Comparison of ENCODE assay signal across 15 cellular contexts in the genomic region with DNA sequence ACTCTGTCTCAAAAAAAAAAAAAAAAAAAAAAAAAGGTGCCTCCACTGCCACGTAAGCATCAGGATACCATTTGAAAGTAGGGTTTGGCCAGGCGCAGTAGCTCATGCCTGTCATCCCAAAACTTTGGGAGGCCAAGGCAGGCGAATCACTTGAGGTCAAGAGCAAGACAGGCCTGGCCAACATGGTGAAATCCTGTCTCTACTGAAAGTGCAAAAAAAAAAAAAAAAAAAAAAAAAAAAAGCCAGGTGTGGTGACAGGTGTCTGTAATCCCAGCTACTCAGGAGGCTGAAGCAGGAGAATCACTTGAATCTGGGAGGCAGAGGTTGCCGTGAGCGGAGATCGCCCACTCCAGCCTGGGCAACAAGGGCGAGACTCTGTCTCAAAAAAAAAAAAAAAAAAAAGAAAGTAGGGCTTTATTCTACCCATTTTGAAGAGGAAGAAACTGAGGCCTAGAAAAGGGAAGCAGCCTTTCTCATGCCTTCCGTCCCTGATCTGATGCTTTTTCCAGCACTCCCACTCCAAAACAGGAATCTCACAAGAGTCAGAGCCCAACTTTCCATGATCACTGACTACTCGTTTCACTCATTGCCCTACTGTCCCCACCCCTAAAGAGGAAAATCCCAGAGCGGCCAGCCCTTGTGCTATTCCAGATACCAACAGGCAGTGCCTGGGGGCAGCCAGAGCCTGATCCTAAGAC. TPM values are rescaled to one million over a fixed set of nuclear protein-coding genes. Genes with fewer than 3 reads are reported as not detected.
A peak's percentile ranks its signal among the peaks of the same experiment; 100 is the strongest.
DNase-seq lines count a peak whose midpoint lies in the region; ATAC-seq and TF ChIP-seq lines count a peak whose summit lies in the region.
"Had no signal": no experiment of that assay in that cellular context is flagged by ENCODE, and none has a peak within 500 bp of the region (broad histone marks: within the 10 kb centered on the region; RNA-seq: fewer than 3 reads in every experiment).

No MANE protein-coding gene starts in this region.

- H2BK12ac ChIP-seq in mesenchymal stem cell (ENCODE audit: low read length in 2 of 2), result peak overlapping the region; percentile 0 to 8

- peak overlapping the region; percentile 81 for H3K27ac Mint-ChIP-seq in activated naive CD4-positive, alpha-beta T cell treated with anti-CD3 and anti-CD28 coated beads, Interleukin-2, amount 50 U/mL, for 24 hours
- no peak overlapping the region for H3K27ac Mint-ChIP-seq in activated naive CD4-positive, alpha-beta T cell treated with anti-CD3 and anti-CD28 coated beads for 36 hours
- peak overlapping the region; percentile 58 for H3K27ac Mint-ChIP-seq in activated CD8-positive, alpha-beta T cell treated with anti-CD3 and anti-CD28 coated beads for 36 hours

- no peak overlapping the region for H4K8ac ChIP-seq in mesenchymal stem cell (ENCODE audit: low read length)

- H3K9ac ChIP-seq in mesenchymal stem cell (ENCODE audit: low read length) (no peak overlapping the region), PC-3 (ENCODE audit: low read length) (no peak overlapping the region)

- H3F3A ChIP-seq in PC-3 (ENCODE audit: low read length, unreplicated experiment), result no peaks in the 10 kb centered on the region

- no peak overlapping the region for H3K27ac ChIP-seq in mesenchymal stem cell (ENCODE audit: low read length, poor library complexity, severe bottlenecking)
- H3K27ac ChIP-seq in upper lobe of left lung, result peak overlapping the region; percentile 31 to 87 (median 75)
- no peak overlapping the region for H3K27ac ChIP-seq in PC-3 (ENCODE audit: low read length)

- H2AFZ ChIP-seq in mesenchymal stem cell (ENCODE audit: low read depth, low read length) (no peak overlapping the region), PC-3 (ENCODE audit: low read length) (no peak overlapping the region)

- POLR2A ChIA-PET in activated CD8-positive, alpha-beta T cell treated with anti-CD3 and anti-CD28 coated beads for 36 hours (lab: Charles Lee), result interaction anchor here (1.9 to 4.9 kb wide), 3 partner anchors 10 to 38 kb away, joined by 7 to 25 read pairs (median 23); partner anchors contain the start of genes CLTA and GLIPR2
- POLR2A ChIA-PET in PC-3 (lab: Charles Lee; ENCODE audit: unreplicated experiment), result no interaction called here

- no peak overlapping the region for H2BK120ac ChIP-seq in mesenchymal stem cell (ENCODE audit: low read depth, low read length)

- H2BK15ac ChIP-seq in mesenchymal stem cell (ENCODE audit: low read depth, poor library complexity, severe bottlenecking), result no peak overlapping the region

- no peaks in the 10 kb centered on the region for H3K27me3 ChIP-seq in mesenchymal stem cell (ENCODE audit: control insufficient read depth in 1 of 2, insufficient read depth in 1 of 2, low read length in 2 of 2)
- H3K27me3 ChIP-seq in upper lobe of left lung, result no peaks in the 10 kb centered on the region
- no peaks in the 10 kb centered on the region for H3K27me3 ChIP-seq in PC-3 (ENCODE audit: low read length)
- H3K27me3 ChIP-seq: heart left ventricle, MG63, tibial nerve had no signal

- no peaks in the 10 kb centered on the region for H3K9me3 Mint-ChIP-seq in activated naive CD4-positive, alpha-beta T cell treated with anti-CD3 and anti-CD28 coated beads, Interleukin-2, amount 50 U/mL, for 24 hours
- no peaks in the 10 kb centered on the region for H3K9me3 Mint-ChIP-seq in activated naive CD4-positive, alpha-beta T cell treated with anti-CD3 and anti-CD28 coated beads for 36 hours
- no peaks in the 10 kb centered on the region for H3K9me3 Mint-ChIP-seq in activated CD8-positive, alpha-beta T cell treated with anti-CD3 and anti-CD28 coated beads for 36 hours

- CTCF ChIA-PET in activated naive CD4-positive, alpha-beta T cell treated with anti-CD3 and anti-CD28 coated beads for 36 hours (lab: Charles Lee), result interaction anchor here (0.7 to 3.0 kb wide), 3 partner anchors 15 to 1523 kb away, joined by 3 to 20 read pairs (median 10); no protein-coding TSS in a partner anchor
- CTCF ChIA-PET in activated CD8-positive, alpha-beta T cell treated with anti-CD3 and anti-CD28 coated beads for 36 hours (lab: Charles Lee), result interaction anchor here (1.2 to 2.1 kb wide), 5 partner anchors 11 to 144 kb away, joined by 3 to 16 read pairs (median 3); partner anchors contain the start of gene CLTA
- CTCF ChIA-PET in PC-3 (lab: Charles Lee), result no interaction called here

- no peak overlapping the region for H4K91ac ChIP-seq in mesenchymal stem cell (ENCODE audit: low read length)

- H3K4me1 Mint-ChIP-seq in activated naive CD4-positive, alpha-beta T cell treated with anti-CD3 and anti-CD28 coated beads, Interleukin-2, amount 50 U/mL, for 24 hours, result peaks cover 57% of the 10 kb centered on the region
- peaks cover 59% of the 10 kb centered on the region for H3K4me1 Mint-ChIP-seq in activated naive CD4-positive, alpha-beta T cell treated with anti-CD3 and anti-CD28 coated beads for 36 hours (ENCODE audit: low read depth)
- peaks cover 54% of the 10 kb centered on the region for H3K4me1 Mint-ChIP-seq in activated CD8-positive, alpha-beta T cell treated with anti-CD3 and anti-CD28 coated beads for 36 hours (ENCODE audit: low read depth)

- no peak overlapping the region for H3K23ac ChIP-seq in mesenchymal stem cell (ENCODE audit: low read length in 2 of 2)

- H2BK5ac ChIP-seq in mesenchymal stem cell (ENCODE audit: low read depth, low read length, poor library complexity, severe bottlenecking), result no peak overlapping the region

- no peak overlapping the region for H3K4me3 Mint-ChIP-seq in activated naive CD4-positive, alpha-beta T cell treated with anti-CD3 and anti-CD28 coated beads, Interleukin-2, amount 50 U/mL, for 24 hours
- no peak overlapping the region for H3K4me3 Mint-ChIP-seq in activated naive CD4-positive, alpha-beta T cell treated with anti-CD3 and anti-CD28 coated beads for 36 hours
- H3K4me3 Mint-ChIP-seq in activated CD8-positive, alpha-beta T cell treated with anti-CD3 and anti-CD28 coated beads for 36 hours, result no peak overlapping the region

- H3K9me3 ChIP-seq in mesenchymal stem cell (ENCODE audit: control insufficient read depth, low read length), result peaks cover 3% of the 10 kb centered on the region
- H3K9me3 ChIP-seq in upper lobe of left lung, result peaks cover 0 to 3% (median 0%) of the 10 kb centered on the region in 4 donors
- H3K9me3 ChIP-seq in PC-3 (ENCODE audit: low read length), result no peaks in the 10 kb centered on the region
- H3K9me3 ChIP-seq: tibial nerve had no signal

- H3K36me3 Mint-ChIP-seq in activated naive CD4-positive, alpha-beta T cell treated with anti-CD3 and anti-CD28 coated beads, Interleukin-2, amount 50 U/mL, for 24 hours, result peaks cover 5% of the 10 kb centered on the region
- peaks cover 4% of the 10 kb centered on the region for H3K36me3 Mint-ChIP-seq in activated naive CD4-positive, alpha-beta T cell treated with anti-CD3 and anti-CD28 coated beads for 36 hours (ENCODE audit: low read depth)
- H3K36me3 Mint-ChIP-seq in activated CD8-positive, alpha-beta T cell treated with anti-CD3 and anti-CD28 coated beads for 36 hours (ENCODE audit: low read depth), result peaks cover 12% of the 10 kb centered on the region

- peak overlapping the region in 1 of 2 experiments; percentile 0 for H3K18ac ChIP-seq in mesenchymal stem cell (ENCODE audit: low read depth in 1 of 2, low read length in 2 of 2)

- H3K79me1 ChIP-seq in mesenchymal stem cell (replicated peaks; ENCODE audit: low read length, poor library complexity, severe bottlenecking), result peaks cover 2% of the 10 kb centered on the region

- no peak for TF ChIP-seq POLR2A in upper lobe of left lung (IDR thresholded peaks at IDR 0.05)

- no peak for TF ChIP-seq CTCF in activated CD8-positive, alpha-beta T cell treated with anti-CD3 and anti-CD28 coated beads for 36 hours (IDR thresholded peaks at IDR 0.05)
- TF ChIP-seq CTCF in upper lobe of left lung (IDR thresholded peaks at IDR 0.05) (no peak), PC-3 (conservative IDR thresholded peaks at IDR 0.05; ENCODE audit: low read depth, low read length) (no peak)

- H3K36me3 ChIP-seq in mesenchymal stem cell (ENCODE audit: control insufficient read depth in 1 of 2, insufficient read depth in 2 of 2, low read depth in 1 of 2, low read length in 2 of 2) (peaks cover 10 to 25% of the 10 kb centered on the region in 2 experiments), upper lobe of left lung (peaks cover 0 to 5% (median 2%) of the 10 kb centered on the region in 4 donors), PC-3 (ENCODE audit: low read depth, low read length) (peaks cover 2% of the 10 kb centered on the region; the same call in 1 of the 2 replicates)
- H3K36me3 ChIP-seq: MG63 had no signal

- H3K4me3 ChIP-seq in mesenchymal stem cell (ENCODE audit: insufficient read depth in 1 of 2, low read depth in 1 of 2, low read length in 2 of 2) (no peak overlapping the region), upper lobe of left lung (no peak overlapping the region), PC-3 (ENCODE audit: low read length) (no peak overlapping the region)
- H3K4me3 ChIP-seq: lung, MG63, tibial nerve had no signal

- H3K4me1 ChIP-seq in mesenchymal stem cell (ENCODE audit: control insufficient read depth, insufficient read depth, low read depth, low read length) (peaks cover 32% of the 10 kb centered on the region), upper lobe of left lung (peaks cover 38 to 72% (median 57%) of the 10 kb centered on the region in 4 donors), PC-3 (ENCODE audit: insufficient read depth, low read length) (peaks cover 28% of the 10 kb centered on the region)

- H3K27me3 Mint-ChIP-seq in activated naive CD4-positive, alpha-beta T cell treated with anti-CD3 and anti-CD28 coated beads, Interleukin-2, amount 50 U/mL, for 24 hours, result no peaks in the 10 kb centered on the region
- H3K27me3 Mint-ChIP-seq in activated naive CD4-positive, alpha-beta T cell treated with anti-CD3 and anti-CD28 coated beads for 36 hours (ENCODE audit: low read depth), result no peaks in the 10 kb centered on the region
- H3K27me3 Mint-ChIP-seq in activated CD8-positive, alpha-beta T cell treated with anti-CD3 and anti-CD28 coated beads for 36 hours, result no peaks in the 10 kb centered on the region

- 96% methylated on average over 8 of the region's 10 CpGs for WGBS in mesenchymal stem cell
- WGBS in upper lobe of left lung, 2 donors, result 92 to 94% methylated on average over 10 of the region's 10 CpGs

- no peak overlapping the region for H3K14ac ChIP-seq in mesenchymal stem cell (ENCODE audit: low read length in 2 of 2)

- intact Hi-C loops in activated naive CD4-positive, alpha-beta T cell treated with anti-CD3 and anti-CD28 coated beads for 36 hours (cut with micrococcal nuclease), result loop anchor here (1.0 kb wide), 1 partner anchor 37 kb away; the partner anchor contains the start of gene CLTA
- intact Hi-C loops in activated CD8-positive, alpha-beta T cell treated with anti-CD3 and anti-CD28 coated beads for 36 hours (cut with micrococcal nuclease), result no loop called here
- intact Hi-C loops in PC-3 (cut with micrococcal nuclease), result no loop called here

- H4K20me1 ChIP-seq in PC-3 (ENCODE audit: low read length), result no peaks in the 10 kb centered on the region

- peak overlapping the region; percentile 1 for H2AK5ac ChIP-seq in mesenchymal stem cell (ENCODE audit: low read length, severe bottlenecking)

- peak overlapping the region in 1 of 2 experiments; percentile 35 for H3K4ac ChIP-seq in mesenchymal stem cell (ENCODE audit: low read depth in 1 of 2, low read length in 2 of 2)

- no peaks in the 10 kb centered on the region for H3K9me2 ChIP-seq in PC-3 (replicated peaks; ENCODE audit: low read length)

- no TSS peak for BruUV-seq in PC-3 (replicated peaks; lab: Mats Ljungman, UMichigan)

- DNase-seq in activated naive CD4-positive, alpha-beta T cell treated with anti-CD3 and anti-CD28 coated beads for 36 hours, result no peak
- DNase-seq in activated CD8-positive, alpha-beta T cell treated with anti-CD3 and anti-CD28 coated beads for 36 hours, result no peak
- peak; percentile 38 for DNase-seq in mesenchymal stem cell
- DNase-seq in upper lobe of left lung, result no peak
- no peak for DNase-seq in PC-3
- no peak for DNase-seq in GM19238 (ENCODE audit: insufficient read length, low spot score)
- DNase-seq: heart left ventricle, MG63, NCI-H226, T1000 had no signal

- ATAC-seq in activated CD8-positive, alpha-beta T cell treated with anti-CD3 and anti-CD28 coated beads for 36 hours, result no peak
- ATAC-seq in upper lobe of left lung (ENCODE audit: low FRiP score in 2 of 2), result no peak
- ATAC-seq in PC-3, result no peak
- no peak for ATAC-seq in GM19351 (IDR thresholded peaks at IDR 0.05; ENCODE audit: unreplicated experiment)
- ATAC-seq: heart left ventricle, Panc1 had no signal

- H3K79me2 ChIP-seq in PC-3 (ENCODE audit: low read length), result no peaks in the 10 kb centered on the region

- no peak for TF ChIP-seq EP300 in upper lobe of left lung (IDR thresholded peaks at IDR 0.05)

- H3K4me2 ChIP-seq in mesenchymal stem cell (ENCODE audit: low read length, poor library complexity, severe bottlenecking) (no peak overlapping the region), PC-3 (ENCODE audit: low read length) (no peak overlapping the region)

RNA-seq across cellular contexts. Expression of gene CCIN, which starts 16.3 kb away (rescaled TPM):
- not detected for total RNA-seq in activated naive CD4-positive, alpha-beta T cell treated with anti-CD3 and anti-CD28 coated beads for 36 hours
- not detected for total RNA-seq in activated CD8-positive, alpha-beta T cell treated with anti-CD3 and anti-CD28 coated beads for 36 hours
- polyA plus RNA-seq in mesenchymal stem cell (2013, experiment 1 of 2), result 0.01 TPM
- polyA plus RNA-seq in mesenchymal stem cell (2013, experiment 2 of 2), result 0.04 TPM
- total RNA-seq in upper lobe of left lung (1 to 10 TPM in 1 of 6 donors, under 1 TPM in 4, not detected in 1; 0.30 to 1.4 (median 0.49) TPM), PC-3 (2014; rRNA removed) (0.22 and 0.46 TPM in 2 replicates)
- total RNA-seq: tibial nerve had no signal

RNA-seq across cellular contexts. Expression of gene GLIPR2, which starts 16.4 kb away (rescaled TPM):
- 1 to 10 TPM; 8.0 to 9.7 TPM for total RNA-seq in activated naive CD4-positive, alpha-beta T cell treated with anti-CD3 and anti-CD28 coated beads for 36 hours
- total RNA-seq in activated CD8-positive, alpha-beta T cell treated with anti-CD3 and anti-CD28 coated beads for 36 hours, result 10 to 100 TPM; 12.2 to 13.6 TPM
- 36.0 TPM for polyA plus RNA-seq in mesenchymal stem cell (2013, experiment 1 of 2)
- 35.7 TPM for polyA plus RNA-seq in mesenchymal stem cell (2013, experiment 2 of 2)
- total RNA-seq in upper lobe of left lung, result 100 to 1,000 TPM in 1 of 6 donors, 10 to 100 TPM in 5; 39.6 to 131 (median 66.0) TPM
- 6.7 and 10.1 TPM in 2 replicates for total RNA-seq in PC-3 (2014; rRNA removed)

RNA-seq across cellular contexts. Expression of gene CLTA, which starts 37.8 kb away (rescaled TPM):
- 100 to 1,000 TPM in 1 of 2 experiments, 10 to 100 TPM in 1; 96.4 to 101 TPM for total RNA-seq in activated naive CD4-positive, alpha-beta T cell treated with anti-CD3 and anti-CD28 coated beads for 36 hours
- 100 to 1,000 TPM; 116 to 119 TPM for total RNA-seq in activated CD8-positive, alpha-beta T cell treated with anti-CD3 and anti-CD28 coated beads for 36 hours
- 420 TPM for polyA plus RNA-seq in mesenchymal stem cell (2013, experiment 1 of 2)
- polyA plus RNA-seq in mesenchymal stem cell (2013, experiment 2 of 2), result 415 TPM
- total RNA-seq in upper lobe of left lung (100 to 1,000 TPM; 120 to 218 (median 192) TPM), PC-3 (2014; rRNA removed) (259 and 266 TPM in 2 replicates)

Comparison
In these comparisons a context has a peak if more than half of its experiments do, and no peak if none do; other contexts are left out.
1. H3K27ac ChIP-seq: peak in upper lobe of left lung (4 of 4); none in mesenchymal stem cell (single experiment) and PC-3 (single experiment).